ENCODE assay signal across 34 cellular contexts in the genomic region with DNA sequence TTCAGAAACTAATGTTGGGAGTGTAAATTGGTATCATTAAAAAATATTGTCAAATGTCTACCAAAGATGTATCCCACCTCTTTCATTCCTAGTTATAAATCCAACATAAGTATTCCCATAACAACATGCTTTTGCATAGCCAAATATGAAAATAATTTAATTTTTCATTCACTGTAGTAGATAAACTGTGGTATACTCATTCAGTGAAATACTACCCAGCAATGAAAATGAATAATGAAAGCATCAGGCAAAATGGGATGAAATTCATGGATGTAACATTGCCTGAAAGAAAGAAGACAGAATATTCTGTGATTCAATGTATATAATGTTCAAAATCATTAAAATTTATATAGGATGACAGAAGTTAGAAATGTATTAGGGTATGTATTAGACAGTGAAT.
"Had no signal": no experiment of that assay in that cellular context is flagged by ENCODE, and none has a peak within 500 bp of the region (broad histone marks: within the 10 kb centered on the region; RNA-seq: fewer than 3 reads in every experiment).

No MANE protein-coding gene starts in this region.

- H3K4me2 ChIP-seq: KMS-11 had no signal

- H3K36me3 ChIP-seq: MG63 had no signal

- H3K27me3 ChIP-seq: MG63 had no signal

- DNase-seq: Karpas-422, Kasumi-1, MG63, MM.1S, MV-4-11, NCI-H1048, NCI-H1092, NCI-H1092 treated with DMSO at 0.1 percent for 48 hours, NCI-H1105, NCI-H1105 treated with DMSO at 0.1 percent for 48 hours, NCI-H1417, NCI-H1417 treated with DMSO at 0.1 percent for 48 hours, NCI-H1436, NCI-H1436 treated with DMSO at 0.1 percent for 48 hours, NCI-H146, NCI-H1694, NCI-H1694 treated with DMSO at 0.1 percent for 48 hours, NCI-H187, NCI-H187 treated with DMSO at 0.1 percent for 48 hours, NCI-H1930, NCI-H2029, NCI-H2029 treated with DMSO at 0.1 percent for 48 hours, NCI-H2081, NCI-H2081 treated with DMSO at 0.1 percent for 48 hours, NCI-H2107, NCI-H2171, NCI-H2171 treated with DMSO at 0.1 percent for 48 hours, NCI-H2227 treated with DMSO at 0.1 percent for 48 hours, NCI-H226, NCI-H345, NCI-H446, NCI-H446 treated with DMSO at 0.1 percent for 48 hours, NCI-H510A had no signal

- H3K27ac ChIP-seq: KMS-11 had no signal

- H3K4me3 ChIP-seq: MG63 had no signal

- H3K9me3 ChIP-seq: MG63 had no signal

- H3K9ac ChIP-seq: KMS-11 had no signal
